1 cellular context compared by ENCODE assay signal in genomic region chr4:79831701-79832514, GRCh38.
A peak's percentile ranks its signal among the peaks of the same experiment; 100 is the strongest.
TF ChIP-seq lines count a peak whose summit lies in the region.

No MANE protein-coding gene starts in this region.

TF ChIP-seq in SK-N-SH, 30 proteins besides CTCF, POLR2A, EP300 and RAD21 (continued from another document):
- TF ChIP-seq, protein P1, sequence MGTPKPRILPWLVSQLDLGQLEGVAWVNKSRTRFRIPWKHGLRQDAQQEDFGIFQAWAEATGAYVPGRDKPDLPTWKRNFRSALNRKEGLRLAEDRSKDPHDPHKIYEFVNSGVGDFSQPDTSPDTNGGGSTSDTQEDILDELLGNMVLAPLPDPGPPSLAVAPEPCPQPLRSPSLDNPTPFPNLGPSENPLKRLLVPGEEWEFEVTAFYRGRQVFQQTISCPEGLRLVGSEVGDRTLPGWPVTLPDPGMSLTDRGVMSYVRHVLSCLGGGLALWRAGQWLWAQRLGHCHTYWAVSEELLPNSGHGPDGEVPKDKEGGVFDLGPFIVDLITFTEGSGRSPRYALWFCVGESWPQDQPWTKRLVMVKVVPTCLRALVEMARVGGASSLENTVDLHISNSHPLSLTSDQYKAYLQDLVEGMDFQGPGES (IDR thresholded peaks at IDR 0.05; ENCODE audit: low read depth, low read length) = no peak
- TF ChIP-seq USF1 (IDR thresholded peaks at IDR 0.05; ENCODE audit: borderline replicate concordance, low read depth) = no peak
- TF ChIP-seq FOXJ3 (CRISPR knock-in tag; IDR thresholded peaks at IDR 0.05) = peak; percentile 84
